Comparison of ENCODE assay signal across 8 cellular contexts in the genomic region with DNA sequence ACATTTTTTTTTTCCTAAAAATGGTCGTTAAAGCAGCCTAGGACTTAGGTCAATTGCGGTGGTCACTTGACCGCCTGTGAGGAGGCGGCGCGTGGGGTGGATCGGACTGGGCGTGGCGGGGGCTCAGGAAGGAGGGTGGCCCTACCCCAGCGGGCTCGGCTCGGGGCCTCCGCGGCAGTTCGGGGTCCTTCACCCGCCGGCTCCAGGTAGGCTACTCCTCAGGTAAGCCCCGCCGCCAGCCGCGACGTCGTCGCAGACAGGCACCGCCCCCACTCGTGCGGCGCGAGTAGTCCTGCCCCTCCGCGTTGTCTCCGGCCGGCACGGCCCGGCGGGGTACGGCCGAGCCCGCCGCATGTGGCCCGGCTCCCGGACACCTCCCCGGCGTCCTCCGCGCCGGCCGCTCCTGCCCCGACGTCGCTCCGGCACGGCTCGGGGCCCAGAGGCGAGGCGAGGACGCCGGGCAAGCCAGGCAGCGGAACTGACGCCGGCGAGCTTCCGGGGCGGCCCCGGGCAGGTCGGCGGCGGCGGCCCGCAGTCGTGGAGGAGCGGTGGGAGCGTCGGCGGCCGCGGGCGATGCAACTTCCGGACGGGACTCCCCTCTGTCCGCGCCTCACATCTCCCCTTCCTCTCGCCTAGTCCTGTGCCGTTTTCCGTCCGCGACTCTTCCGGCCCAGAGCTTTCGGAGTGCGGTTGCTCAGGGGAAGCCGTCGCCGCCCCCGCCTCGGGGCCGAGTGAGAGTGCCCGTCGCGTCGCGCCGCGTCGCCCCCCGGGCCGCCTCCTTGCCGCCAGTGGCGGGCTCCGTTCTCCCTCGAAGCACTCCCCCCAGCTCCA. TPM values are rescaled to one million over a fixed set of nuclear protein-coding genes. Genes with fewer than 3 reads are reported as not detected.
A peak's percentile ranks its signal among the peaks of the same experiment; 100 is the strongest.
DNase-seq lines count a peak whose midpoint lies in the region; ATAC-seq, FAIRE-seq and TF ChIP-seq lines count a peak whose summit lies in the region.

AGO3 (plus strand) TSS at position 513 of the 831 bp plus-strand sequence. CDS start 322 bp downstream, outside the sequence.

- DNase-seq in NCI-H2029 (lab: John Stamatoyannopoulos, UW) (peak; percentile 80), T-helper 9 cell (peak; percentile 82), astrocyte (ENCODE audit: low read depth) (peak; percentile 66), hepatocyte (ENCODE audit: low spot score) (peak; percentile 91), renal cortical epithelial cell (ENCODE audit: low read depth) (peak; percentile 52), vagina (ENCODE audit: extremely low spot score in 2 of 2) (no peak)

- H3K27me3 ChIP-seq in astrocyte (ENCODE audit: insufficient read depth, low read length) = no peaks in the 10 kb centered on the region
- H3K27me3 ChIP-seq in hepatocyte = no peaks in the 10 kb centered on the region
- H3K27me3 ChIP-seq in vagina = no peaks in the 10 kb centered on the region

- 1% methylated on average over 94 of the region's 110 CpGs for WGBS in hepatocyte (ENCODE audit: low lambda C conversion rate, missing lambda C conversion rate)

- H3K4me3 ChIP-seq in astrocyte (ENCODE audit: insufficient read depth, low read depth, low read length) (peak within 1 kb of the TSS; percentile 89), hepatocyte (peak within 1 kb of the TSS; percentile 86), vagina (peak within 1 kb of the TSS; percentile 79 to 92)

- H3K9me3 Mint-ChIP-seq in astrocyte (ENCODE audit: unreplicated experiment) = no peaks in the 10 kb centered on the region

- H3K27me3 Mint-ChIP-seq in astrocyte (ENCODE audit: low read depth, unreplicated experiment) = no peaks in the 10 kb centered on the region

- peak in 1 of 2 donors; percentile 70 for TF ChIP-seq POLR2A in vagina (IDR thresholded peaks at IDR 0.05)

- intact Hi-C loops in vagina (cut with DNase I) = no loop called here

- no peaks in the 10 kb centered on the region for H3K36me3 ChIP-seq in astrocyte (ENCODE audit: insufficient read depth, low read length)
- H3K36me3 ChIP-seq in hepatocyte (replicated peaks; ENCODE audit: insufficient read depth, low read depth) = no peaks in the 10 kb centered on the region
- H3K36me3 ChIP-seq in vagina = no peaks in the 10 kb centered on the region

- peak within 1 kb of the TSS; percentile 95 for H3K27ac Mint-ChIP-seq in astrocyte (ENCODE audit: unreplicated experiment)

- no peak for TF ChIP-seq CTCF in astrocyte (IDR thresholded peaks at IDR 0.05; ENCODE audit: insufficient read depth, low read depth, low read length)
- TF ChIP-seq CTCF in hepatocyte (IDR thresholded peaks at IDR 0.05; ENCODE audit: poor library complexity) = no peak
- peak in 1 of 3 experiments; percentile 19 for TF ChIP-seq CTCF in vagina (IDR thresholded peaks at IDR 0.05)

- H3K9ac ChIP-seq in astrocyte (ENCODE audit: low read length) = peak within 1 kb of the TSS; percentile 86

- H2AFZ ChIP-seq in astrocyte (ENCODE audit: low read depth, low read length) (peak within 1 kb of the TSS; percentile 63), hepatocyte (peak within 1 kb of the TSS; percentile 73)

- FAIRE-seq in astrocyte (lab: Jason Lieb, UNC) = no peak

- H3K79me2 ChIP-seq in astrocyte (ENCODE audit: insufficient read depth, low read length) = peaks cover 49% of the 10 kb centered on the region
- peaks cover 44% of the 10 kb centered on the region for H3K79me2 ChIP-seq in hepatocyte

- H4K20me1 ChIP-seq in astrocyte (ENCODE audit: insufficient read depth, low read length) (peaks cover 22% of the 10 kb centered on the region), hepatocyte (ENCODE audit: insufficient read depth, poor library complexity, severe bottlenecking) (peaks cover 11% of the 10 kb centered on the region)

- peak; percentile 85 for ATAC-seq in GM18511 (IDR thresholded peaks at IDR 0.05; ENCODE audit: unreplicated experiment)
- ATAC-seq in HG02981 (IDR thresholded peaks at IDR 0.05; ENCODE audit: unreplicated experiment) = peak; percentile 84

- peak within 1 kb of the TSS; percentile 98 for H3K4me3 Mint-ChIP-seq in astrocyte (ENCODE audit: unreplicated experiment)

- H3K9me2 ChIP-seq in hepatocyte (replicated peaks; ENCODE audit: insufficient read depth) = no peaks in the 10 kb centered on the region

- H3K27ac ChIP-seq in astrocyte (ENCODE audit: low read depth, low read length) (peak within 1 kb of the TSS; percentile 86), hepatocyte (peak within 1 kb of the TSS; percentile 99), vagina (peak within 1 kb of the TSS; percentile 99)

- H3K36me3 Mint-ChIP-seq in astrocyte (ENCODE audit: low read depth, unreplicated experiment) = no peaks in the 10 kb centered on the region

- H3K4me2 ChIP-seq in astrocyte (ENCODE audit: low read length) (peak within 1 kb of the TSS; percentile 98), hepatocyte (peak within 1 kb of the TSS; percentile 90)

- peaks cover 8% of the 10 kb centered on the region for H3K4me1 Mint-ChIP-seq in astrocyte (ENCODE audit: low read depth, unreplicated experiment)

- H3K9me3 ChIP-seq in astrocyte (ENCODE audit: insufficient read depth, low read depth, low read length) = no peaks in the 10 kb centered on the region
- H3K9me3 ChIP-seq in hepatocyte (ENCODE audit: low read depth) = no peaks in the 10 kb centered on the region
- no peaks in the 10 kb centered on the region for H3K9me3 ChIP-seq in vagina

- H3K4me1 ChIP-seq in astrocyte (ENCODE audit: insufficient read depth, low read length) = peaks cover 5% of the 10 kb centered on the region
- H3K4me1 ChIP-seq in hepatocyte (ENCODE audit: insufficient read depth) = peaks cover 29% of the 10 kb centered on the region
- H3K4me1 ChIP-seq in vagina = peaks cover 28% of the 10 kb centered on the region

RNA-seq across cellular contexts. Expression of gene AGO3, which starts in this region (rescaled TPM):
- 26.5 and 27.0 TPM in 2 replicates for total RNA-seq in astrocyte
- total RNA-seq in hepatocyte = 24.4 and 32.8 TPM in 2 replicates
- polyA plus RNA-seq in hepatocyte = 16.9 and 23.3 TPM in 2 replicates
- 5.0 and 26.1 TPM in 2 replicates for total RNA-seq in renal cortical epithelial cell
- total RNA-seq in vagina = 17.2 TPM

Comparison
In these comparisons a context has a peak if more than half of its experiments do, and no peak if none do; other contexts are left out.
1. DNase-seq: peak in NCI-H2029 (single experiment), T-helper 9 cell (single experiment), astrocyte (single experiment), hepatocyte (single experiment) and renal cortical epithelial cell (single experiment); none in vagina (0 of 2).
2. Peak in every context shown above with its lines, with median percentiles within 50 percentile points of each other: H3K27ac ChIP-seq and H3K4me3 ChIP-seq.